14 cellular contexts compared by ENCODE assay signal in the genomic region with DNA sequence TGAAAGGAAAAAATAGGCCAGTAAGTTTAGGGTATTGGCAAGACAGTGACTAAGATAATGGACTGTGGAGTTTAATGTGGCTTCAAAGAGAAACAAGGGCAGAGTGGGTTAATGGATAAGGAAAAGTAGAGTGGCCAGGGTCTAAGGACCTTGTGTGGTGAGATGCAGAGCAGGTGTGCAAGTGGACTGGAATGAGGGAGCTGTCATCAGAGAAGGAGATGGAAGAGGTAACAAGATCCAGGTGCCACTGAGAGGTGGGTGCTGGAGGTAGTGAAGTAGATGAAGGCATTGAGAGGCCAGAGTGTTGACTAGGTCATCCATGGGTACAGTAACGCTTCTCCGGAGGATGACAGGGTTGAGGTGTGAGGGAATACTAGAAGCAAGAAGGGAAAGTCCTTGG.
DNase-seq lines count a peak whose midpoint lies in the region; ATAC-seq and TF ChIP-seq lines count a peak whose summit lies in the region.
"Had no signal": no experiment of that assay in that cellular context is flagged by ENCODE, and none has a peak within 500 bp of the region (broad histone marks: within the 10 kb centered on the region; RNA-seq: fewer than 3 reads in every experiment).

No MANE protein-coding gene starts in this region.

- H3K27me3 ChIP-seq in BLaER1 treated with 17β-estradiol and CSF1 and Interleukin-3, amounts not matched to agents 10 nM and 100 nM, result no peaks in the 10 kb centered on the region
- no peaks in the 10 kb centered on the region for H3K27me3 ChIP-seq in neutrophil
- H3K27me3 ChIP-seq in CD8-positive, alpha-beta T cell (ENCODE audit: insufficient read depth, low read length), result no peaks in the 10 kb centered on the region

- no peak overlapping the region for H3K27ac Mint-ChIP-seq in CD8-positive, alpha-beta T cell
- H3K27ac Mint-ChIP-seq: CD4-positive, alpha-beta memory T cell had no signal

- no peak overlapping the region for H3K4me3 Mint-ChIP-seq in CD8-positive, alpha-beta T cell
- H3K4me3 Mint-ChIP-seq: CD4-positive, alpha-beta memory T cell had no signal

- DNase-seq in OCI-LY7 (ENCODE audit: low spot score) (no peak), cortex of kidney (lab: John Stamatoyannopoulos, UW) (no peak)
- DNase-seq in CD8-positive, alpha-beta T cell, result no peak
- DNase-seq: AML-193; C1 segment of cervical spinal cord; CD4-positive, alpha-beta memory T cell; COR-L47; DMS153; GOT3 had no signal

- CTCF ChIA-PET in OCI-LY7 (lab: Charles Lee; ENCODE audit: unreplicated experiment), result no interaction called here
- CTCF ChIA-PET in CD8-positive, alpha-beta T cell (lab: Charles Lee), result no interaction called here

- no peaks in the 10 kb centered on the region for H3K4me1 Mint-ChIP-seq in CD8-positive, alpha-beta T cell (ENCODE audit: low read depth)
- H3K4me1 Mint-ChIP-seq: CD4-positive, alpha-beta memory T cell had no signal

- no peaks in the 10 kb centered on the region for H3K27me3 Mint-ChIP-seq in CD8-positive, alpha-beta T cell (ENCODE audit: low read depth)

- H3K9ac ChIP-seq in BLaER1 treated with 17β-estradiol and CSF1 and Interleukin-3, amounts not matched to agents 10 nM and 100 nM, result no peak overlapping the region
- H3K9ac ChIP-seq: KMS-11 had no signal

- H3K36me3 Mint-ChIP-seq in CD8-positive, alpha-beta T cell, result no peaks in the 10 kb centered on the region
- H3K36me3 Mint-ChIP-seq: CD4-positive, alpha-beta memory T cell had no signal

- H3K79me2 ChIP-seq in OCI-LY7 (ENCODE audit: insufficient read depth, low read depth, low read length), result no peaks in the 10 kb centered on the region

- no peak overlapping the region for H3K4me3 ChIP-seq in BLaER1 treated with 17β-estradiol and CSF1 and Interleukin-3, amounts not matched to agents 10 nM and 100 nM
- H3K4me3 ChIP-seq in OCI-LY7 (ENCODE audit: low read depth, low read length, poor library complexity, severe bottlenecking) (no peak overlapping the region), neutrophil (ENCODE audit: low read depth in 1 of 2, low read length in 1 of 2) (no peak overlapping the region)
- no peak overlapping the region for H3K4me3 ChIP-seq in CD8-positive, alpha-beta T cell (ENCODE audit: low read depth, low read length)
- H3K4me3 ChIP-seq: HAP-1 had no signal

- H4K20me1 ChIP-seq in BLaER1 treated with 17β-estradiol and CSF1 and Interleukin-3, amounts not matched to agents 10 nM and 100 nM, result no peaks in the 10 kb centered on the region
- H4K20me1 ChIP-seq in OCI-LY7 (ENCODE audit: insufficient read depth, low read length), result no peaks in the 10 kb centered on the region

- no peaks in the 10 kb centered on the region for H3K9me2 ChIP-seq in OCI-LY7 (ENCODE audit: insufficient read depth, low read length)

- intact Hi-C loops in OCI-LY7 (cut with micrococcal nuclease; ENCODE audit: unreplicated experiment), result no loop called here
- intact Hi-C loops in CD8-positive, alpha-beta T cell (cut with DNase I, micrococcal nuclease), result no loop called here

- peaks cover 0 to 19% (median 16%) of the 10 kb centered on the region in 10 experiments; a peak in 14 of 20 replicates for H3K4me1 ChIP-seq in BLaER1 treated with 17β-estradiol and CSF1 and Interleukin-3, amounts not matched to agents 10 nM and 100 nM
- peaks cover 11% of the 10 kb centered on the region for H3K4me1 ChIP-seq in OCI-LY7 (ENCODE audit: insufficient read depth, low read length, poor library complexity, severe bottlenecking)
- H3K4me1 ChIP-seq in neutrophil (ENCODE audit: control insufficient read depth in 1 of 2, insufficient read depth in 1 of 2, low read depth in 1 of 2, low read length in 1 of 2), result peaks cover 14 to 16% of the 10 kb centered on the region in 2 experiments
- no peaks in the 10 kb centered on the region for H3K4me1 ChIP-seq in CD8-positive, alpha-beta T cell (ENCODE audit: insufficient read depth, low read length)
- H3K4me1 ChIP-seq: HAP-1 had no signal

- no peak for TF ChIP-seq CTCF in OCI-LY7 (conservative IDR thresholded peaks at IDR 0.05; ENCODE audit: low read length)
- no peak for TF ChIP-seq CTCF in neutrophil (IDR thresholded peaks at IDR 0.05)
- TF ChIP-seq CTCF in CD8-positive, alpha-beta T cell (IDR thresholded peaks at IDR 0.05), result no peak

- peaks cover 8% of the 10 kb centered on the region for H3K9me3 Mint-ChIP-seq in CD8-positive, alpha-beta T cell

- no peaks in the 10 kb centered on the region; a peak in 1 of 22 replicates for H3K36me3 ChIP-seq in BLaER1 treated with 17β-estradiol and CSF1 and Interleukin-3, amounts not matched to agents 10 nM and 100 nM
- H3K36me3 ChIP-seq in OCI-LY7 (ENCODE audit: insufficient read depth, low read length) (no peaks in the 10 kb centered on the region; the same call in 1 of the 2 replicates), neutrophil (no peaks in the 10 kb centered on the region)
- H3K36me3 ChIP-seq in CD8-positive, alpha-beta T cell (ENCODE audit: insufficient read depth, low read length), result no peaks in the 10 kb centered on the region
- H3K36me3 ChIP-seq: HAP-1 had no signal

- peaks cover 45 to 76% (median 61%) of the 10 kb centered on the region in 11 experiments for H3K9me3 ChIP-seq in BLaER1 treated with 17β-estradiol and CSF1 and Interleukin-3, amounts not matched to agents 10 nM and 100 nM (replicated peaks in 1 of 11)
- H3K9me3 ChIP-seq in OCI-LY7 (ENCODE audit: low read length), result peaks cover 8% of the 10 kb centered on the region
- H3K9me3 ChIP-seq in neutrophil, result peaks cover 4% of the 10 kb centered on the region
- H3K9me3 ChIP-seq in CD8-positive, alpha-beta T cell (ENCODE audit: low read length), result no peaks in the 10 kb centered on the region

- peak overlapping the region; percentile 37; the same call in 1 of the 2 replicates for H2AFZ ChIP-seq in OCI-LY7 (ENCODE audit: low read length)

- peak overlapping the region in 8 of 11 experiments; percentile 12 to 53 (median 42); a peak in 10 of 22 replicates for H3K4me2 ChIP-seq in BLaER1 treated with 17β-estradiol and CSF1 and Interleukin-3, amounts not matched to agents 10 nM and 100 nM
- peak overlapping the region; percentile 30; the same call in 1 of the 2 replicates for H3K4me2 ChIP-seq in OCI-LY7 (ENCODE audit: low read length)
- H3K4me2 ChIP-seq: KMS-11 had no signal

- POLR2A ChIA-PET in OCI-LY7 (lab: Charles Lee), result no interaction called here
- POLR2A ChIA-PET in CD8-positive, alpha-beta T cell (lab: Charles Lee), result no interaction called here

- no TSS peak for BruUV-seq in OCI-LY7 (replicated peaks; lab: Mats Ljungman, UMichigan)

- no peak overlapping the region for H3K27ac ChIP-seq in BLaER1 treated with 17β-estradiol and CSF1 and Interleukin-3, amounts not matched to agents 10 nM and 100 nM
- H3K27ac ChIP-seq in OCI-LY7 (ENCODE audit: low read depth, low read length, poor library complexity, severe bottlenecking) (no peak overlapping the region), neutrophil (peak overlapping the region; percentile 8)
- H3K27ac ChIP-seq in CD8-positive, alpha-beta T cell (ENCODE audit: low read depth, low read length), result no peak overlapping the region
- H3K27ac ChIP-seq: KMS-11 had no signal

- ATAC-seq in CD8-positive, alpha-beta T cell, result no peak
- ATAC-seq in GM19467 (IDR thresholded peaks at IDR 0.05; ENCODE audit: unreplicated experiment), result no peak
